ENCODE assay signal across 32 cellular contexts in genomic region chr19:19055701-19056100, GRCh38. TPM values are rescaled to one million over a fixed set of nuclear protein-coding genes. Genes with fewer than 3 reads are reported as not detected.
DNase-seq lines count a peak whose midpoint lies in the region; ATAC-seq, FAIRE-seq and TF ChIP-seq lines count a peak whose summit lies in the region.
"Had no signal": no experiment of that assay in that cellular context is flagged by ENCODE, and none has a peak within 500 bp of the region (broad histone marks: within the 10 kb centered on the region; RNA-seq: fewer than 3 reads in every experiment).

No MANE protein-coding gene starts in this region.

- H3K9me3 ChIP-seq in K562 (replicated peaks; ENCODE audit: control insufficient read depth, insufficient read depth, low read depth, low read length) = no peaks in the 10 kb centered on the region
- no peaks in the 10 kb centered on the region for H3K9me3 ChIP-seq in neuronal stem cell (replicated peaks in 1 of 2; ENCODE audit: control insufficient read depth in 2 of 2, insufficient read depth in 1 of 2, low read depth in 1 of 2, low read length in 2 of 2)
- H3K9me3 ChIP-seq: A549; BE2C; BLaER1; BLaER1 treated with 17β-estradiol and CSF1 and Interleukin-3, amounts not matched to agents 10 nM and 100 nM; Caco-2 had no signal

- peaks cover 23% of the 10 kb centered on the region for H3K79me2 ChIP-seq in K562 (ENCODE audit: control insufficient read depth, insufficient read depth, low read length)

- intact Hi-C loops in K562 (cut with micrococcal nuclease) = loop anchor here (10.0 kb wide), 1 partner anchor 269 kb away; the partner anchor contains the start of genes MAU2 and SUGP1

- no peak overlapping the region for H3K4ac ChIP-seq in neuronal stem cell (ENCODE audit: low read length)

- H2BK12ac ChIP-seq in neuronal stem cell (ENCODE audit: low read length) = no peak overlapping the region

- H3K4me1 ChIP-seq in K562 (replicated peaks in 1 of 2; ENCODE audit: control insufficient read depth in 2 of 2, insufficient read depth in 2 of 2, low read length in 2 of 2) = peaks cover 22 to 71% of the 10 kb centered on the region in 2 experiments
- H3K4me1 ChIP-seq in neuronal stem cell (ENCODE audit: control insufficient read depth in 2 of 2, insufficient read depth in 1 of 2, low read depth in 1 of 2, low read length in 2 of 2) = no peaks in the 10 kb centered on the region
- H3K4me1 ChIP-seq: A549, BE2C, Caco-2 had no signal

- no peak overlapping the region for H2AK5ac ChIP-seq in neuronal stem cell (ENCODE audit: low read depth, low read length)

- DNase-seq in H7 (peak; percentile 29), K562 (ENCODE audit: extremely low read depth in 1 of 4, low spot score in 3 of 4) (no peak), neuronal stem cell (ENCODE audit: low spot score) (no peak), DMS153 (lab: John Stamatoyannopoulos, UW) (no peak)
- DNase-seq: 8988T; ACHN; AML-193; BE2C; C1 segment of cervical spinal cord; Caco-2; Calu3; CD4-positive, alpha-beta memory T cell; CD4-positive, alpha-beta T cell; CD4-positive, CD25-positive, alpha-beta regulatory T cell; CD8-positive, alpha-beta memory T cell; CD8-positive, alpha-beta T cell; COR-L47; DMS 273 treated with DMSO at 0.1 percent for 48 hours; DMS53; DMS79; DMS79 treated with DMSO at 0.1 percent for 48 hours; DND-41; EL had no signal

- TF ChIP-seq EP300 in K562 (IDR thresholded peaks at IDR 0.05; ENCODE audit: low read length) = no peak

- H3K36me3 ChIP-seq in H7 (replicated peaks; ENCODE audit: control insufficient read depth, insufficient read depth, low read length) (peaks cover 30% of the 10 kb centered on the region), K562 (ENCODE audit: control insufficient read depth, insufficient read depth, low read length) (peaks cover 85% of the 10 kb centered on the region), neuronal stem cell (replicated peaks in 1 of 2; ENCODE audit: control insufficient read depth in 2 of 2, insufficient read depth in 2 of 2, low read length in 2 of 2) (peaks cover 44 to 91% of the 10 kb centered on the region in 2 donors)

- CTCF ChIA-PET in K562 (lab: Yijun Ruan, JAX; ENCODE audit: low intra/inter-chr PET ratio) = interaction anchor here (3.0 kb wide), 1 partner anchor 119 kb away, joined by 20 read pairs; no protein-coding TSS in a partner anchor

- ATAC-seq in K562 (no peak), GM18520 (IDR thresholded peaks at IDR 0.05; ENCODE audit: unreplicated experiment) (no peak), GM19351 (IDR thresholded peaks at IDR 0.05; ENCODE audit: unreplicated experiment) (no peak)
- ATAC-seq: A549; CD8-positive, alpha-beta T cell had no signal

- no peak overlapping the region for H2BK120ac ChIP-seq in neuronal stem cell (ENCODE audit: low read depth, low read length)

- peak overlapping the region; percentile 96 for H3K23ac ChIP-seq in neuronal stem cell (ENCODE audit: low read depth, low read length, poor library complexity)

- H4K91ac ChIP-seq in neuronal stem cell (ENCODE audit: low read depth, low read length, poor library complexity) = no peak overlapping the region

- no peak overlapping the region for H3K14ac ChIP-seq in neuronal stem cell (ENCODE audit: low read length)

- no peak overlapping the region for H3K27ac ChIP-seq in K562 (ENCODE audit: extremely low read depth, low read depth, low read length)
- no peak overlapping the region for H3K27ac ChIP-seq in neuronal stem cell (replicated peaks; ENCODE audit: low read length)
- H3K27ac ChIP-seq: 22Rv1; A549; BLaER1; BLaER1 treated with 17β-estradiol and CSF1 and Interleukin-3, amounts not matched to agents 10 nM and 100 nM; C4-2B had no signal

- H3K4me3 ChIP-seq in H7 (ENCODE audit: insufficient read depth, low read depth, low read length) (no peak overlapping the region), K562 (no peak overlapping the region), neuronal stem cell (ENCODE audit: low read length in 2 of 2) (no peak overlapping the region)
- H3K4me3 ChIP-seq: A549; BLaER1; BLaER1 treated with 17β-estradiol and CSF1 and Interleukin-3, amounts not matched to agents 10 nM and 100 nM had no signal

- H2AFZ ChIP-seq in K562 (ENCODE audit: low read depth, low read length) (no peak overlapping the region), neuronal stem cell (ENCODE audit: low read length) (no peak overlapping the region)

- 0 out of 2 replicates have a peak, but pooled peaks cover 4% of the 10 kb centered on the region for H4K20me1 ChIP-seq in K562 (replicated peaks; ENCODE audit: control insufficient read depth, insufficient read depth, low read length)

- 95% methylated on average over 7 of the region's 13 CpGs for WGBS in K562 (ENCODE audit: insufficient coverage, low coverage, missing lambda C conversion rate)
- WGBS in neuronal stem cell (ENCODE audit: extremely low coverage in 2 of 2, insufficient read length in 2 of 2, insufficient replicate concordance in 1 of 2), 2 donors = no CpG with 5 or more reads among the region's 13 CpGs

- H2BK15ac ChIP-seq in neuronal stem cell (ENCODE audit: low read length) = no peak overlapping the region

- no peak; the same call in 1 of the 2 replicates for TF ChIP-seq POLR2A in K562 (conservative IDR thresholded peaks at IDR 0.05)

- POLR2A ChIA-PET in K562 (lab: Yijun Ruan, JAX) = interaction anchor here (1.0 kb wide), 1 partner anchor 83 kb away, joined by 3 read pairs; no protein-coding TSS in a partner anchor

- H3K27me3 ChIP-seq in H7 (ENCODE audit: control insufficient read depth, insufficient read depth, low read length) (no peaks in the 10 kb centered on the region), K562 (ENCODE audit: control insufficient read depth in 2 of 2, insufficient read depth in 2 of 2, low read length in 2 of 2) (no peaks in the 10 kb centered on the region), neuronal stem cell (ENCODE audit: control insufficient read depth in 3 of 3, insufficient read depth in 3 of 3, low read depth in 1 of 3, low read length in 3 of 3) (no peaks in the 10 kb centered on the region)
- H3K27me3 ChIP-seq: BE2C; BLaER1; BLaER1 treated with 17β-estradiol and CSF1 and Interleukin-3, amounts not matched to agents 10 nM and 100 nM had no signal

- no peak overlapping the region for H3K18ac ChIP-seq in neuronal stem cell (ENCODE audit: low read length)

- H2BK5ac ChIP-seq in neuronal stem cell (ENCODE audit: low read length) = peak overlapping the region; percentile 82

- BruUV-seq in K562 (replicated peaks; lab: Mats Ljungman, UMichigan) = no TSS peak

- TF ChIP-seq RAD21 in K562 (CRISPR knock-in tag; conservative IDR thresholded peaks at IDR 0.05 in 1 of 2, IDR thresholded peaks at IDR 0.05 in 1 of 2) = no peak

- H3K79me1 ChIP-seq in neuronal stem cell (ENCODE audit: low read depth, low read length) = peaks cover 4% of the 10 kb centered on the region

- TF ChIP-seq CTCF in K562 (IDR thresholded peaks at IDR 0.05 in 2 of 3, conservative IDR thresholded peaks at IDR 0.05 in 1 of 3; ENCODE audit: insufficient read depth in 2 of 3, low read depth in 1 of 3, low read length in 3 of 3) = no peak

- no peak for FAIRE-seq in K562 (lab: Jason Lieb, UNC)
- FAIRE-seq: A204.1, A549, D721Med had no signal

- H4K8ac ChIP-seq in neuronal stem cell (ENCODE audit: low read depth, low read length) = no peak overlapping the region

- H3K9me1 ChIP-seq in K562 (ENCODE audit: control insufficient read depth, insufficient read depth, low read length) = peaks cover 7% of the 10 kb centered on the region

- H3K4me2 ChIP-seq in K562 (ENCODE audit: insufficient read depth, low read length) (no peak overlapping the region), neuronal stem cell (ENCODE audit: insufficient read depth, low read length, poor library complexity, severe bottlenecking) (no peak overlapping the region)
- H3K4me2 ChIP-seq: A549; BLaER1; BLaER1 treated with 17β-estradiol and CSF1 and Interleukin-3, amounts not matched to agents 10 nM and 100 nM had no signal

- H3K9ac ChIP-seq in K562 (ENCODE audit: insufficient read depth in 1 of 2, low read depth in 2 of 2, low read length in 2 of 2) = peak overlapping the region in 1 of 2 experiments; percentile 31; a peak in 1 of 4 replicates
- H3K9ac ChIP-seq in neuronal stem cell (ENCODE audit: low read depth, low read length, poor library complexity) = no peak overlapping the region
- H3K9ac ChIP-seq: BLaER1; BLaER1 treated with 17β-estradiol and CSF1 and Interleukin-3, amounts not matched to agents 10 nM and 100 nM had no signal

- in situ Hi-C loops in K562 (cut with MboI) = loop anchor here (5.0 kb wide), 1 partner anchor 82 kb away; the partner anchor contains the start of gene TMEM161A

RNA-seq across cellular contexts. Expression of gene SLC25A42, which starts 8.1 kb away (rescaled TPM):
- 4.8 and 8.0 TPM in 2 replicates for total RNA-seq in H7 (2014; rRNA removed; shearing (Covaris generic))
- 32.0 and 85.4 TPM in 2 replicates for total RNA-seq in K562 (2011; cell fraction: chromatin; rRNA removed; ENCODE audit: low replicate concordance)
- 50.1 and 57.7 TPM in 2 replicates for total RNA-seq in K562 (2011; cell fraction: nucleolus; rRNA removed)
- total RNA-seq in K562 (2011; cell fraction: nucleoplasm; rRNA removed) = 45.2 and 57.4 TPM in 2 replicates
- total RNA-seq in K562 (2014; rRNA removed) (14.1 and 15.1 TPM in 2 replicates), K562 (2014; rRNA removed; fragmentation: Illumina TruSeq; extraction: Trizol) (7.9 and 10.5 TPM in 2 replicates), K562 (2015; rRNA removed; fragmentation: Illumina TruSeq; extraction: Trizol) (8.7 and 9.9 TPM in 2 replicates), K562 (2021) (30.2 and 32.2 TPM in 2 replicates)
- polyA plus RNA-seq in K562 (2011; rRNA removed) (17.0 and 19.4 TPM in 2 replicates), K562 (2014; fragmentation: Illumina TruSeq; extraction: Trizol) (16.4 and 23.3 TPM in 2 replicates), K562 (2014; fragmentation: Nextera tagmentation; extraction: Ambion mirVana) (1 to 10 TPM in 1 of 2 experiments, under 1 TPM in 1; 0.59 to 2.0 TPM), K562 (2014; rRNA removed) (24.7 and 25.5 TPM in 2 replicates)
- polyA plus RNA-seq in K562 (2011; cell fraction: cytosol; rRNA removed) = 21.5 and 36.4 TPM in 2 replicates
- polyA plus RNA-seq in K562 (2011; cell fraction: nucleus; rRNA removed) = 66.0 and 91.7 TPM in 2 replicates
- polyA plus RNA-seq in K562 (2012) = 17.8 and 23.7 TPM in 2 replicates
- 6.5 and 10.2 TPM in 2 replicates for polyA minus RNA-seq in K562 (2011; rRNA and poly(A)+ RNA removed)
- 11.4 and 14.1 TPM in 2 replicates for polyA minus RNA-seq in K562 (2011; cell fraction: cytosol; rRNA and poly(A)+ RNA removed)
- 13.1 and 13.3 TPM in 2 replicates for polyA minus RNA-seq in K562 (2011; cell fraction: nucleus; rRNA and poly(A)+ RNA removed)
- 6.8 TPM for polyA plus RNA-seq in neuronal stem cell (2013, experiment 1 of 2)
- 7.2 TPM for polyA plus RNA-seq in neuronal stem cell (2013, experiment 2 of 2)

RNA-seq across cellular contexts. Expression of gene ARMC6, which starts 22.3 kb away (rescaled TPM):
- total RNA-seq in H7 (2014; rRNA removed; shearing (Covaris generic)) = 69.4 and 100.0 TPM in 2 replicates
- total RNA-seq in K562 (2011; cell fraction: chromatin; rRNA removed; ENCODE audit: low replicate concordance) = 30.4 and 88.7 TPM in 2 replicates
- total RNA-seq in K562 (2011; cell fraction: nucleolus; rRNA removed) = 63.9 and 75.1 TPM in 2 replicates
- total RNA-seq in K562 (2011; cell fraction: nucleoplasm; rRNA removed) = 40.5 and 41.2 TPM in 2 replicates
- total RNA-seq in K562 (2014; rRNA removed) (93.4 and 116 TPM in 2 replicates), K562 (2014; rRNA removed; fragmentation: Illumina TruSeq; extraction: Trizol) (25.9 and 40.9 TPM in 2 replicates), K562 (2015; rRNA removed; fragmentation: Illumina TruSeq; extraction: Trizol) (62.3 and 63.9 TPM in 2 replicates), K562 (2021) (69.2 and 73.4 TPM in 2 replicates)
- polyA plus RNA-seq in K562 (2011; rRNA removed) (38.1 and 47.1 TPM in 2 replicates), K562 (2014; fragmentation: Illumina TruSeq; extraction: Trizol) (63.6 and 75.5 TPM in 2 replicates), K562 (2014; fragmentation: Nextera tagmentation; extraction: Ambion mirVana) (1 to 10 TPM; 2.1 to 5.4 TPM), K562 (2014; rRNA removed) (65.4 and 76.3 TPM in 2 replicates)
- 48.2 and 88.3 TPM in 2 replicates for polyA plus RNA-seq in K562 (2011; cell fraction: cytosol; rRNA removed)
- polyA plus RNA-seq in K562 (2011; cell fraction: nucleus; rRNA removed) = 48.6 and 65.2 TPM in 2 replicates
- polyA plus RNA-seq in K562 (2012) = 53.4 and 54.5 TPM in 2 replicates
- 23.4 and 39.5 TPM in 2 replicates for polyA minus RNA-seq in K562 (2011; rRNA and poly(A)+ RNA removed)
- 50.9 and 61.3 TPM in 2 replicates for polyA minus RNA-seq in K562 (2011; cell fraction: cytosol; rRNA and poly(A)+ RNA removed)
- 25.5 and 25.7 TPM in 2 replicates for polyA minus RNA-seq in K562 (2011; cell fraction: nucleus; rRNA and poly(A)+ RNA removed)
- polyA plus RNA-seq in neuronal stem cell (2013, experiment 1 of 2) = 15.0 TPM
- polyA plus RNA-seq in neuronal stem cell (2013, experiment 2 of 2) = 14.5 TPM

RNA-seq across cellular contexts. Expression of gene SUGP2, which starts 22.4 kb away (rescaled TPM):
- 54.5 and 79.0 TPM in 2 replicates for total RNA-seq in H7 (2014; rRNA removed; shearing (Covaris generic))
- 383 and 414 TPM in 2 replicates for total RNA-seq in K562 (2011; cell fraction: chromatin; rRNA removed; ENCODE audit: low replicate concordance)
- 210 and 215 TPM in 2 replicates for total RNA-seq in K562 (2011; cell fraction: nucleolus; rRNA removed)
- 214 and 219 TPM in 2 replicates for total RNA-seq in K562 (2011; cell fraction: nucleoplasm; rRNA removed)
- 50.6 and 61.7 TPM in 2 replicates for total RNA-seq in K562 (2014; rRNA removed)
- total RNA-seq in K562 (2014; rRNA removed; fragmentation: Illumina TruSeq; extraction: Trizol) = 63.1 and 70.8 TPM in 2 replicates
- total RNA-seq in K562 (2015; rRNA removed; fragmentation: Illumina TruSeq; extraction: Trizol) = 60.5 and 61.8 TPM in 2 replicates
- 96.4 and 97.5 TPM in 2 replicates for total RNA-seq in K562 (2021)
- 101 and 135 TPM in 2 replicates for polyA plus RNA-seq in K562 (2011; rRNA removed)
- 49.7 and 83.6 TPM in 2 replicates for polyA plus RNA-seq in K562 (2011; cell fraction: cytosol; rRNA removed)
- polyA plus RNA-seq in K562 (2011; cell fraction: nucleus; rRNA removed) = 318 and 368 TPM in 2 replicates
- polyA plus RNA-seq in K562 (2012) = 73.8 and 103 TPM in 2 replicates
- 82.8 and 89.9 TPM in 2 replicates for polyA plus RNA-seq in K562 (2014; fragmentation: Illumina TruSeq; extraction: Trizol)
- polyA plus RNA-seq in K562 (2014; fragmentation: Nextera tagmentation; extraction: Ambion mirVana) = 10 to 100 TPM; 13.1 to 22.6 TPM
- 93.0 and 120 TPM in 2 replicates for polyA plus RNA-seq in K562 (2014; rRNA removed)
- 58.5 and 77.2 TPM in 2 replicates for polyA minus RNA-seq in K562 (2011; rRNA and poly(A)+ RNA removed)
- polyA minus RNA-seq in K562 (2011; cell fraction: cytosol; rRNA and poly(A)+ RNA removed) = 32.1 and 32.5 TPM in 2 replicates
- polyA minus RNA-seq in K562 (2011; cell fraction: nucleus; rRNA and poly(A)+ RNA removed) = 80.9 and 135 TPM in 2 replicates
- 103 TPM for polyA plus RNA-seq in neuronal stem cell (2013, experiment 1 of 2)
- polyA plus RNA-seq in neuronal stem cell (2013, experiment 2 of 2) = 101 TPM
